In genomic region chr6:168699631-168700315, GRCh38 we compare ENCODE assay signal across 2 cellular contexts.
TF ChIP-seq lines count a peak whose summit lies in the region.

No MANE protein-coding gene starts in this region.

TF ChIP-seq in SK-N-SH, 30 proteins besides CTCF, POLR2A, EP300 and RAD21 (continued from another document):
- TF ChIP-seq IRF3 (IDR thresholded peaks at IDR 0.05; ENCODE audit: low read depth, low read length) (no peak), SMC3 (IDR thresholded peaks at IDR 0.05; ENCODE audit: low read depth, low read length) (no peak)
TF ChIP-seq in SK-N-SH: peak in this region for 0.

TF ChIP-seq in SK-N-SH treated with all-trans-retinoic acid at 6 μM for 48 hours, 23 proteins besides CTCF, POLR2A, EP300 and RAD21 (continued from another document):
- TF ChIP-seq PATZ1 (CRISPR knock-in tag; IDR thresholded peaks at IDR 0.05; ENCODE audit: borderline replicate concordance): no peak
